1 cellular context compared by ENCODE assay signal in the genomic region with DNA sequence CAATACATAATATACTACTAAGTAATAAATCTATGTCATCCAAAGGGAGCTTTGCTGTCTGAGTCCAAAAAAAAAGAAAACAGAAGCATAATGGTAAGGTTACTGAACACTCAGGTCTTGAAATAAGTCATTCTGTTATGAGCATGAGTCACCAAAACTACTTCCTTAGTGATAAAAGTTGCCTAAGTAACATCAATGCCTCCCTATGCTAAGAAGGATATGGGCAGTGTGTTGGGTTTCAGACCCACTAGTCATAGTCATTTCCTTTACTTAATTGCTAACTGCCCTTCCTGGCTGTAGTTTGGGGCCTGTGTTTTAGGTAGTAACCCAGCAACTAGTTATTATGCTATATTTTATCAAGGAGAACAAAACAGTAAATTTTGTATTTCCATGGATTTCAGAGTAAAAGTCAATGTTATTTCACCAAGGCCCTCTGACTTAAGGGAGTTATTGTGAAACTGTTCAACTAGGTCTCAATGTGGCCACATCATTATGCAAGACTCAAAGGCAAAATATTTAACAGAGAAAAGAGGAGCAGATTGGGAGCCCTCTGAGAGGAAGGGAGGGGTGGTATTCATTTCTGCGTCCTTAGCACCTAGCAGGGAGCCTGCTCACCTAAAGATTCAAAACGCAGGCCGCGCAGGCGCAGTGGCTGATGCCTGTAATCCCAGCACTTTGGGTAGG.
TF ChIP-seq lines count a peak whose summit lies in the region.

No MANE protein-coding gene starts in this region.

TF ChIP-seq in K562, 482 proteins besides CTCF, POLR2A, EP300 and RAD21 (continued from another document):
- TF ChIP-seq, protein P1, sequence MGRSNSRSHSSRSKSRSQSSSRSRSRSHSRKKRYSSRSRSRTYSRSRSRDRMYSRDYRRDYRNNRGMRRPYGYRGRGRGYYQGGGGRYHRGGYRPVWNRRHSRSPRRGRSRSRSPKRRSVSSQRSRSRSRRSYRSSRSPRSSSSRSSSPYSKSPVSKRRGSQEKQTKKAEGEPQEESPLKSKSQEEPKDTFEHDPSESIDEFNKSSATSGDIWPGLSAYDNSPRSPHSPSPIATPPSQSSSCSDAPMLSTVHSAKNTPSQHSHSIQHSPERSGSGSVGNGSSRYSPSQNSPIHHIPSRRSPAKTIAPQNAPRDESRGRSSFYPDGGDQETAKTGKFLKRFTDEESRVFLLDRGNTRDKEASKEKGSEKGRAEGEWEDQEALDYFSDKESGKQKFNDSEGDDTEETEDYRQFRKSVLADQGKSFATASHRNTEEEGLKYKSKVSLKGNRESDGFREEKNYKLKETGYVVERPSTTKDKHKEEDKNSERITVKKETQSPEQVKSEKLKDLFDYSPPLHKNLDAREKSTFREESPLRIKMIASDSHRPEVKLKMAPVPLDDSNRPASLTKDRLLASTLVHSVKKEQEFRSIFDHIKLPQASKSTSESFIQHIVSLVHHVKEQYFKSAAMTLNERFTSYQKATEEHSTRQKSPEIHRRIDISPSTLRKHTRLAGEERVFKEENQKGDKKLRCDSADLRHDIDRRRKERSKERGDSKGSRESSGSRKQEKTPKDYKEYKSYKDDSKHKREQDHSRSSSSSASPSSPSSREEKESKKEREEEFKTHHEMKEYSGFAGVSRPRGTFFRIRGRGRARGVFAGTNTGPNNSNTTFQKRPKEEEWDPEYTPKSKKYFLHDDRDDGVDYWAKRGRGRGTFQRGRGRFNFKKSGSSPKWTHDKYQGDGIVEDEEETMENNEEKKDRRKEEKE (IDR thresholded peaks at IDR 0.05; ENCODE audit: borderline replicate concordance in 1 of 2, control insufficient read depth in 1 of 2, low read depth in 2 of 2, low read length in 1 of 2), result peak in 1 of 2 experiments; percentile 46; a peak in 1 of 4 replicates
- peak; percentile 89 for TF ChIP-seq ARID1B (IDR thresholded peaks at IDR 0.05)
- TF ChIP-seq, protein P2, sequence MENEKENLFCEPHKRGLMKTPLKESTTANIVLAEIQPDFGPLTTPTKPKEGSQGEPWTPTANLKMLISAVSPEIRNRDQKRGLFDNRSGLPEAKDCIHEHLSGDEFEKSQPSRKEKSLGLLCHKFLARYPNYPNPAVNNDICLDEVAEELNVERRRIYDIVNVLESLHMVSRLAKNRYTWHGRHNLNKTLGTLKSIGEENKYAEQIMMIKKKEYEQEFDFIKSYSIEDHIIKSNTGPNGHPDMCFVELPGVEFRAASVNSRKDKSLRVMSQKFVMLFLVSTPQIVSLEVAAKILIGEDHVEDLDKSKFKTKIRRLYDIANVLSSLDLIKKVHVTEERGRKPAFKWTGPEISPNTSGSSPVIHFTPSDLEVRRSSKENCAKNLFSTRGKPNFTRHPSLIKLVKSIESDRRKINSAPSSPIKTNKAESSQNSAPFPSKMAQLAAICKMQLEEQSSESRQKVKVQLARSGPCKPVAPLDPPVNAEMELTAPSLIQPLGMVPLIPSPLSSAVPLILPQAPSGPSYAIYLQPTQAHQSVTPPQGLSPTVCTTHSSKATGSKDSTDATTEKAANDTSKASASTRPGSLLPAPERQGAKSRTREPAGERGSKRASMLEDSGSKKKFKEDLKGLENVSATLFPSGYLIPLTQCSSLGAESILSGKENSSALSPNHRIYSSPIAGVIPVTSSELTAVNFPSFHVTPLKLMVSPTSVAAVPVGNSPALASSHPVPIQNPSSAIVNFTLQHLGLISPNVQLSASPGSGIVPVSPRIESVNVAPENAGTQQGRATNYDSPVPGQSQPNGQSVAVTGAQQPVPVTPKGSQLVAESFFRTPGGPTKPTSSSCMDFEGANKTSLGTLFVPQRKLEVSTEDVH (IDR thresholded peaks at IDR 0.05; ENCODE audit: low read depth, partially characterized antibody), result no peak
- TF ChIP-seq MYC (IDR thresholded peaks at IDR 0.05; ENCODE audit: low read depth, low read length), result 0 out of 2 replicates have a peak, but pooled peaks have one; percentile 26
- no peak for TF ChIP-seq MYC (CRISPR knock-in tag; IDR thresholded peaks at IDR 0.05; ENCODE audit: borderline replicate concordance, low read depth)
- peak; percentile 49; the same call in 1 of the 2 replicates for TF ChIP-seq FOXJ3 (CRISPR knock-in tag; IDR thresholded peaks at IDR 0.05)
- peak; percentile 59 for TF ChIP-seq NCOR1 (IDR thresholded peaks at IDR 0.05)
- TF ChIP-seq ATF1 (CRISPR knock-in tag; IDR thresholded peaks at IDR 0.05), result no peak
- peak; percentile 49 for TF ChIP-seq ATF1 (tag; IDR thresholded peaks at IDR 0.05)
- TF ChIP-seq SUPT5H (IDR thresholded peaks at IDR 0.05), result peak; percentile 25; the same call in 1 of the 2 replicates
- TF ChIP-seq, protein P3, sequence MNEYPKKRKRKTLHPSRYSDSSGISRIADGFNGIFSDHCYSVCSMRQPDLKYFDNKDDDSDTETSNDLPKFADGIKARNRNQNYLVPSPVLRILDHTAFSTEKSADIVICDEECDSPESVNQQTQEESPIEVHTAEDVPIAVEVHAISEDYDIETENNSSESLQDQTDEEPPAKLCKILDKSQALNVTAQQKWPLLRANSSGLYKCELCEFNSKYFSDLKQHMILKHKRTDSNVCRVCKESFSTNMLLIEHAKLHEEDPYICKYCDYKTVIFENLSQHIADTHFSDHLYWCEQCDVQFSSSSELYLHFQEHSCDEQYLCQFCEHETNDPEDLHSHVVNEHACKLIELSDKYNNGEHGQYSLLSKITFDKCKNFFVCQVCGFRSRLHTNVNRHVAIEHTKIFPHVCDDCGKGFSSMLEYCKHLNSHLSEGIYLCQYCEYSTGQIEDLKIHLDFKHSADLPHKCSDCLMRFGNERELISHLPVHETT (CRISPR knock-in tag; conservative IDR thresholded peaks at IDR 0.05 in 1 of 2, IDR thresholded peaks at IDR 0.05 in 1 of 2), result no peak; a peak in 1 of 4 replicates
- TF ChIP-seq KDM2B (CRISPR knock-in tag; IDR thresholded peaks at IDR 0.05), result no peak
- TF ChIP-seq, protein P4, sequence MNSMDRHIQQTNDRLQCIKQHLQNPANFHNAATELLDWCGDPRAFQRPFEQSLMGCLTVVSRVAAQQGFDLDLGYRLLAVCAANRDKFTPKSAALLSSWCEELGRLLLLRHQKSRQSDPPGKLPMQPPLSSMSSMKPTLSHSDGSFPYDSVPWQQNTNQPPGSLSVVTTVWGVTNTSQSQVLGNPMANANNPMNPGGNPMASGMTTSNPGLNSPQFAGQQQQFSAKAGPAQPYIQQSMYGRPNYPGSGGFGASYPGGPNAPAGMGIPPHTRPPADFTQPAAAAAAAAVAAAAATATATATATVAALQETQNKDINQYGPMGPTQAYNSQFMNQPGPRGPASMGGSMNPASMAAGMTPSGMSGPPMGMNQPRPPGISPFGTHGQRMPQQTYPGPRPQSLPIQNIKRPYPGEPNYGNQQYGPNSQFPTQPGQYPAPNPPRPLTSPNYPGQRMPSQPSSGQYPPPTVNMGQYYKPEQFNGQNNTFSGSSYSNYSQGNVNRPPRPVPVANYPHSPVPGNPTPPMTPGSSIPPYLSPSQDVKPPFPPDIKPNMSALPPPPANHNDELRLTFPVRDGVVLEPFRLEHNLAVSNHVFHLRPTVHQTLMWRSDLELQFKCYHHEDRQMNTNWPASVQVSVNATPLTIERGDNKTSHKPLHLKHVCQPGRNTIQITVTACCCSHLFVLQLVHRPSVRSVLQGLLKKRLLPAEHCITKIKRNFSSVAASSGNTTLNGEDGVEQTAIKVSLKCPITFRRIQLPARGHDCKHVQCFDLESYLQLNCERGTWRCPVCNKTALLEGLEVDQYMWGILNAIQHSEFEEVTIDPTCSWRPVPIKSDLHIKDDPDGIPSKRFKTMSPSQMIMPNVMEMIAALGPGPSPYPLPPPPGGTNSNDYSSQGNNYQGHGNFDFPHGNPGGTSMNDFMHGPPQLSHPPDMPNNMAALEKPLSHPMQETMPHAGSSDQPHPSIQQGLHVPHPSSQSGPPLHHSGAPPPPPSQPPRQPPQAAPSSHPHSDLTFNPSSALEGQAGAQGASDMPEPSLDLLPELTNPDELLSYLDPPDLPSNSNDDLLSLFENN (IDR thresholded peaks at IDR 0.05; ENCODE audit: low read depth in 2 of 2, low read length in 2 of 2), result peak in 1 of 2 experiments; percentile 71; a peak in 1 of 4 replicates
- TF ChIP-seq TAF9B (IDR thresholded peaks at IDR 0.05; ENCODE audit: partially characterized antibody), result peak; percentile 47
- TF ChIP-seq, protein P5, sequence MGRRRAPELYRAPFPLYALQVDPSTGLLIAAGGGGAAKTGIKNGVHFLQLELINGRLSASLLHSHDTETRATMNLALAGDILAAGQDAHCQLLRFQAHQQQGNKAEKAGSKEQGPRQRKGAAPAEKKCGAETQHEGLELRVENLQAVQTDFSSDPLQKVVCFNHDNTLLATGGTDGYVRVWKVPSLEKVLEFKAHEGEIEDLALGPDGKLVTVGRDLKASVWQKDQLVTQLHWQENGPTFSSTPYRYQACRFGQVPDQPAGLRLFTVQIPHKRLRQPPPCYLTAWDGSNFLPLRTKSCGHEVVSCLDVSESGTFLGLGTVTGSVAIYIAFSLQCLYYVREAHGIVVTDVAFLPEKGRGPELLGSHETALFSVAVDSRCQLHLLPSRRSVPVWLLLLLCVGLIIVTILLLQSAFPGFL (CRISPR knock-in tag; IDR thresholded peaks at IDR 0.05), result no peak
- TF ChIP-seq DPF2 (IDR thresholded peaks at IDR 0.05), result peak; percentile 95
- TF ChIP-seq, protein P6, sequence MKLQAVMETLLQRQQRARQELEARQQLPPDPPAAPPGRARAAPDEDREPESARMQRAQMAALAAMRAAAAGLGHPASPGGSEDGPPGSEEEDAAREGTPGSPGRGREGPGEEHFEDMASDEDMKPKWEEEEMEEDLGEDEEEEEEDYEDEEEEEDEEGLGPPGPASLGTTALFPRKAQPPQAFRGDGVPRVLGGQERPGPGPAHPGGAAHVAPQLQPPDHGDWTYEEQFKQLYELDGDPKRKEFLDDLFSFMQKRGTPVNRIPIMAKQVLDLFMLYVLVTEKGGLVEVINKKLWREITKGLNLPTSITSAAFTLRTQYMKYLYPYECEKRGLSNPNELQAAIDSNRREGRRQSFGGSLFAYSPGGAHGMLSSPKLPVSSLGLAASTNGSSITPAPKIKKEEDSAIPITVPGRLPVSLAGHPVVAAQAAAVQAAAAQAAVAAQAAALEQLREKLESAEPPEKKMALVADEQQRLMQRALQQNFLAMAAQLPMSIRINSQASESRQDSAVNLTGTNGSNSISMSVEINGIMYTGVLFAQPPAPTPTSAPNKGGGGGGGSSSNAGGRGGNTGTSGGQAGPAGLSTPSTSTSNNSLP (IDR thresholded peaks at IDR 0.05; ENCODE audit: borderline replicate concordance, low read depth, low read length), result peak; percentile 65
- TF ChIP-seq, protein P7, sequence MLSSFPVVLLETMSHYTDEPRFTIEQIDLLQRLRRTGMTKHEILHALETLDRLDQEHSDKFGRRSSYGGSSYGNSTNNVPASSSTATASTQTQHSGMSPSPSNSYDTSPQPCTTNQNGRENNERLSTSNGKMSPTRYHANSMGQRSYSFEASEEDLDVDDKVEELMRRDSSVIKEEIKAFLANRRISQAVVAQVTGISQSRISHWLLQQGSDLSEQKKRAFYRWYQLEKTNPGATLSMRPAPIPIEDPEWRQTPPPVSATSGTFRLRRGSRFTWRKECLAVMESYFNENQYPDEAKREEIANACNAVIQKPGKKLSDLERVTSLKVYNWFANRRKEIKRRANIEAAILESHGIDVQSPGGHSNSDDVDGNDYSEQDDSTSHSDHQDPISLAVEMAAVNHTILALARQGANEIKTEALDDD (IDR thresholded peaks at IDR 0.05), result peak; percentile 100
- peak; percentile 73 for TF ChIP-seq ATF7 (IDR thresholded peaks at IDR 0.05)
- peak; percentile 92 for TF ChIP-seq NFRKB (IDR thresholded peaks at IDR 0.05; ENCODE audit: low read depth)
- TF ChIP-seq, protein P8, sequence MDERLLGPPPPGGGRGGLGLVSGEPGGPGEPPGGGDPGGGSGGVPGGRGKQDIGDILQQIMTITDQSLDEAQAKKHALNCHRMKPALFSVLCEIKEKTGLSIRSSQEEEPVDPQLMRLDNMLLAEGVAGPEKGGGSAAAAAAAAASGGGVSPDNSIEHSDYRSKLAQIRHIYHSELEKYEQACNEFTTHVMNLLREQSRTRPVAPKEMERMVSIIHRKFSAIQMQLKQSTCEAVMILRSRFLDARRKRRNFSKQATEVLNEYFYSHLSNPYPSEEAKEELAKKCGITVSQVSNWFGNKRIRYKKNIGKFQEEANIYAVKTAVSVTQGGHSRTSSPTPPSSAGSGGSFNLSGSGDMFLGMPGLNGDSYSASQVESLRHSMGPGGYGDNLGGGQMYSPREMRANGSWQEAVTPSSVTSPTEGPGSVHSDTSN (CRISPR knock-in tag; IDR thresholded peaks at IDR 0.05; ENCODE audit: low read depth), result no peak
- TF ChIP-seq, protein P8 (tag; conservative IDR thresholded peaks at IDR 0.05; ENCODE audit: low read depth), result peak; percentile 95
- TF ChIP-seq, protein P9, sequence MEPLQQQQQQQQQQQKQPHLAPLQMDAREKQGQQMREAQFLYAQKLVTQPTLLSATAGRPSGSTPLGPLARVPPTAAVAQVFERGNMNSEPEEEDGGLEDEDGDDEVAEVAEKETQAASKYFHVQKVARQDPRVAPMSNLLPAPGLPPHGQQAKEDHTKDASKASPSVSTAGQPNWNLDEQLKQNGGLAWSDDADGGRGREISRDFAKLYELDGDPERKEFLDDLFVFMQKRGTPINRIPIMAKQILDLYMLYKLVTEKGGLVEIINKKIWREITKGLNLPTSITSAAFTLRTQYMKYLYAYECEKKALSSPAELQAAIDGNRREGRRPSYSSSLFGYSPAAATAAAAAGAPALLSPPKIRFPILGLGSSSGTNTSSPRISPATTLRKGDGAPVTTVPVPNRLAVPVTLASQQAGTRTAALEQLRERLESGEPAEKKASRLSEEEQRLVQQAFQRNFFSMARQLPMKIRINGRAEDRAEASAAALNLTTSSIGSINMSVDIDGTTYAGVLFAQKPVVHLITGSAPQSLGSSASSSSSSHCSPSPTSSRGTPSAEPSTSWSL (CRISPR knock-in tag; IDR thresholded peaks at IDR 0.05; ENCODE audit: borderline replicate concordance), result no peak
- 0 out of 2 replicates have a peak, but pooled peaks have one; percentile 10 for TF ChIP-seq STAT5A (IDR thresholded peaks at IDR 0.05; ENCODE audit: borderline replicate concordance, low read length)
- TF ChIP-seq CXXC5 (CRISPR knock-in tag; IDR thresholded peaks at IDR 0.05), result peak; percentile 44
- TF ChIP-seq TAF1 (IDR thresholded peaks at IDR 0.05; ENCODE audit: control insufficient read depth, extremely low read depth, insufficient read depth, low read length, severe bottlenecking), result no peak
- peak; percentile 75 for TF ChIP-seq ELF1 (tag; IDR thresholded peaks at IDR 0.05)
- peak; percentile 66 for TF ChIP-seq CTBP1 (IDR thresholded peaks at IDR 0.05; ENCODE audit: borderline replicate concordance)
- TF ChIP-seq ZNF766 (CRISPR knock-in tag; conservative IDR thresholded peaks at IDR 0.05), result no peak
- no peak for TF ChIP-seq HDAC2 (IDR thresholded peaks at IDR 0.05)
- no peak for TF ChIP-seq ZKSCAN1 (IDR thresholded peaks at IDR 0.05; ENCODE audit: low read depth, low read length)
- peak; percentile 93 for TF ChIP-seq ETV1 (tag; conservative IDR thresholded peaks at IDR 0.05; ENCODE audit: low read depth)
